In genomic region chr7:99409814-99410213, GRCh38 we compare ENCODE assay signal across 8 cellular contexts. TPM values are rescaled to one million over a fixed set of nuclear protein-coding genes. Genes with fewer than 3 reads are reported as not detected.
DNase-seq lines count a peak whose midpoint lies in the region; ATAC-seq and TF ChIP-seq lines count a peak whose summit lies in the region.

No MANE protein-coding gene starts in this region.

- intact Hi-C loops in right cardiac atrium (cut with DNase I), result no loop called here

- H3K27me3 ChIP-seq in right cardiac atrium (ENCODE audit: control insufficient read depth, insufficient read depth), result no peaks in the 10 kb centered on the region

- peak overlapping the region; percentile 95 for H3K27ac Mint-ChIP-seq in stimulated activated effector memory CD8-positive, alpha-beta T cell treated with anti-CD3 and anti-CD28 coated beads, Interleukin-12 subunit alpha, Interleukin-12 subunit beta, amount 100 ng/mL, for 72 hours

- peaks cover 42% of the 10 kb centered on the region for H3K4me1 Mint-ChIP-seq in stimulated activated effector memory CD8-positive, alpha-beta T cell treated with anti-CD3 and anti-CD28 coated beads, Interleukin-12 subunit alpha, Interleukin-12 subunit beta, amount 100 ng/mL, for 72 hours

- WGBS in right cardiac atrium, result 45% methylated on average over 3 of the region's 3 CpGs

- DNase-seq in NCI-H345 (lab: John Stamatoyannopoulos, UW) (peak; percentile 10), NCI-H345 treated with DMSO at 0.1 percent for 48 hours (lab: John Stamatoyannopoulos, UW; ENCODE audit: unreplicated experiment) (no peak), right cardiac atrium (no peak), H4 (ENCODE audit: low spot score) (no peak), DMS79 (lab: John Stamatoyannopoulos, UW) (no peak)
- DNase-seq in stimulated activated effector memory CD8-positive, alpha-beta T cell treated with anti-CD3 and anti-CD28 coated beads, Interleukin-12 subunit alpha, Interleukin-12 subunit beta, amount 100 ng/mL, for 72 hours (ENCODE audit: low spot score in 2 of 2), result no peak

- H3K4me3 Mint-ChIP-seq in stimulated activated effector memory CD8-positive, alpha-beta T cell treated with anti-CD3 and anti-CD28 coated beads, Interleukin-12 subunit alpha, Interleukin-12 subunit beta, amount 100 ng/mL, for 72 hours, result peak overlapping the region; percentile 92

- TF ChIP-seq CTCF in WI38 (IDR thresholded peaks at IDR 0.05; ENCODE audit: low read depth, low read length), result no peak

- H3K27ac ChIP-seq in right cardiac atrium (ENCODE audit: low read length), result no peak overlapping the region

- no peak for ATAC-seq in right cardiac atrium
- ATAC-seq in stimulated activated effector memory CD8-positive, alpha-beta T cell treated with anti-CD3 and anti-CD28 coated beads, Interleukin-12 subunit alpha, Interleukin-12 subunit beta, amount 100 ng/mL, for 72 hours, result no peak
- ATAC-seq in GM19035 (IDR thresholded peaks at IDR 0.05; ENCODE audit: unreplicated experiment), result no peak

- peaks cover 82% of the 10 kb centered on the region for H3K36me3 Mint-ChIP-seq in stimulated activated effector memory CD8-positive, alpha-beta T cell treated with anti-CD3 and anti-CD28 coated beads, Interleukin-12 subunit alpha, Interleukin-12 subunit beta, amount 100 ng/mL, for 72 hours

- H3K9me3 ChIP-seq in right cardiac atrium (ENCODE audit: control insufficient read depth, low read length), result no peaks in the 10 kb centered on the region

- H3K4me1 ChIP-seq in right cardiac atrium (ENCODE audit: control insufficient read depth, insufficient read depth, low read length), result peaks cover 7% of the 10 kb centered on the region

- H3K9me3 Mint-ChIP-seq in stimulated activated effector memory CD8-positive, alpha-beta T cell treated with anti-CD3 and anti-CD28 coated beads, Interleukin-12 subunit alpha, Interleukin-12 subunit beta, amount 100 ng/mL, for 72 hours, result no peaks in the 10 kb centered on the region

- H3K4me3 ChIP-seq in WI38 (ENCODE audit: low read depth, low read length), result peak overlapping the region; percentile 93
- peak overlapping the region; percentile 97 for H3K4me3 ChIP-seq in right cardiac atrium (ENCODE audit: low read length)

RNA-seq across cellular contexts. Expression of gene BUD31, which starts 1.0 kb away (rescaled TPM):
- 10 to 100 TPM; 37.8 to 53.6 (median 44.0) TPM for total RNA-seq in right cardiac atrium
- polyA plus RNA-seq in right cardiac atrium, result 65.1 TPM
- total RNA-seq in H4 (2014; rRNA removed; shearing (Covaris generic)), result 169 and 186 TPM in 2 replicates

RNA-seq across cellular contexts. Expression of gene PDAP1, which starts 1.4 kb away (rescaled TPM):
- total RNA-seq in right cardiac atrium, result 10 to 100 TPM; 85.9 to 95.9 (median 90.1) TPM
- polyA plus RNA-seq in right cardiac atrium, result 167 TPM
- 147 and 170 TPM in 2 replicates for total RNA-seq in H4 (2014; rRNA removed; shearing (Covaris generic))

RNA-seq across cellular contexts. Expression of gene PTCD1, which starts 28.8 kb away (rescaled TPM):
- 1 to 10 TPM; 3.1 to 4.4 (median 3.2) TPM for total RNA-seq in right cardiac atrium
- polyA plus RNA-seq in right cardiac atrium, result 3.0 TPM
- total RNA-seq in H4 (2014; rRNA removed; shearing (Covaris generic)), result 3.5 and 4.8 TPM in 2 replicates

RNA-seq across cellular contexts. Expression of gene CPSF4, which starts 28.9 kb away (rescaled TPM):
- total RNA-seq in right cardiac atrium, result 10 to 100 TPM; 17.3 to 21.9 (median 18.8) TPM
- 16.2 TPM for polyA plus RNA-seq in right cardiac atrium
- total RNA-seq in H4 (2014; rRNA removed; shearing (Covaris generic)), result 30.5 and 32.6 TPM in 2 replicates

RNA-seq across cellular contexts. Expression of gene ARPC1B, which starts 35.3 kb away (rescaled TPM):
- total RNA-seq in right cardiac atrium, result 10 to 100 TPM; 35.5 to 65.1 (median 56.6) TPM
- 52.9 TPM for polyA plus RNA-seq in right cardiac atrium
- total RNA-seq in H4 (2014; rRNA removed; shearing (Covaris generic)), result 495 and 596 TPM in 2 replicates
